ENCODE assay signal across 24 cellular contexts in genomic region chr13:107121793-107122192, GRCh38.
DNase-seq lines count a peak whose midpoint lies in the region; ATAC-seq, FAIRE-seq and TF ChIP-seq lines count a peak whose summit lies in the region.
"Had no signal": no experiment of that assay in that cellular context is flagged by ENCODE, and none has a peak within 500 bp of the region (broad histone marks: within the 10 kb centered on the region; RNA-seq: fewer than 3 reads in every experiment).

No MANE protein-coding gene starts in this region.

- peaks cover 1% of the 10 kb centered on the region for H3K4me1 ChIP-seq in right cardiac atrium (ENCODE audit: control insufficient read depth, insufficient read depth, low read length)
- H3K4me1 ChIP-seq in left ventricle myocardium inferior: peaks cover 7% of the 10 kb centered on the region
- H3K4me1 ChIP-seq in mucosa of descending colon (ENCODE audit: low read depth): peaks cover 3% of the 10 kb centered on the region
- peaks cover 0 to 5% (median 0%) of the 10 kb centered on the region in 12 donors for H3K4me1 ChIP-seq in heart left ventricle
- H3K4me1 ChIP-seq: BE2C had no signal

- H3K9me3 ChIP-seq in right cardiac atrium (ENCODE audit: control insufficient read depth, low read length) (no peaks in the 10 kb centered on the region), left ventricle myocardium inferior (replicated peaks) (no peaks in the 10 kb centered on the region), mucosa of descending colon (no peaks in the 10 kb centered on the region), heart left ventricle (no peaks in the 10 kb centered on the region)
- H3K9me3 ChIP-seq: BE2C had no signal

- intact Hi-C loops in right cardiac atrium (cut with DNase I): loop anchor here in 2 of 4 donors (10.0 kb wide), 2 partner anchors 497 to 587 kb away; partner anchors contain the start of gene EFNB2 (in 1 of the 2)
- intact Hi-C loops in left ventricle myocardium inferior (cut with micrococcal nuclease): no loop called here
- intact Hi-C loops in mucosa of descending colon (cut with DNase I, micrococcal nuclease): no loop called here
- intact Hi-C loops in heart left ventricle (cut with DNase I): loop anchor here in 9 of 10 donors (5.0 to 10.0 kb wide), 11 partner anchors 197 to 1039 kb away; partner anchors contain the start of gene EFNB2 (in 2 of the 9)

- H3K36me3 ChIP-seq in left ventricle myocardium inferior: no peaks in the 10 kb centered on the region
- H3K36me3 ChIP-seq in mucosa of descending colon (ENCODE audit: low read depth): no peaks in the 10 kb centered on the region
- H3K36me3 ChIP-seq in heart left ventricle: no peaks in the 10 kb centered on the region
- H3K36me3 ChIP-seq: BE2C had no signal

- H3K4me3 ChIP-seq in right cardiac atrium (ENCODE audit: low read length): no peak overlapping the region
- no peak overlapping the region for H3K4me3 ChIP-seq in left ventricle myocardium inferior
- H3K4me3 ChIP-seq in mucosa of descending colon: no peak overlapping the region
- no peak overlapping the region for H3K4me3 ChIP-seq in heart left ventricle

- FAIRE-seq in islet of Langerhans (lab: Jason Lieb, UNC): peak; percentile 51
- FAIRE-seq: A204.1, GM12891, GM18507 had no signal

- TF ChIP-seq CTCF in left ventricle myocardium inferior (IDR thresholded peaks at IDR 0.05; ENCODE audit: borderline replicate concordance) (no peak), mucosa of descending colon (IDR thresholded peaks at IDR 0.05) (no peak), heart left ventricle (IDR thresholded peaks at IDR 0.05) (no peak)

- WGBS in right cardiac atrium: 36% methylated on average over 1 of the region's 1 CpG
- WGBS in heart left ventricle, 4 donors: 4 to 35% (median 33%) methylated on average over 1 of the region's 1 CpG

- H3K27ac ChIP-seq in right cardiac atrium (ENCODE audit: low read length) (no peak overlapping the region), left ventricle myocardium inferior (replicated peaks) (no peak overlapping the region), heart left ventricle (no peak overlapping the region)
- H3K27ac ChIP-seq: 22Rv1 had no signal

- no peak for TF ChIP-seq POLR2A in heart left ventricle (IDR thresholded peaks at IDR 0.05)

- peak; percentile 29 to 51 for ATAC-seq in right cardiac atrium
- ATAC-seq in mucosa of descending colon: peak; percentile 39
- ATAC-seq in HG02981 (IDR thresholded peaks at IDR 0.05; ENCODE audit: unreplicated experiment): no peak
- no peak for ATAC-seq in heart left ventricle

- H3K27me3 ChIP-seq in right cardiac atrium (ENCODE audit: control insufficient read depth, insufficient read depth) (no peaks in the 10 kb centered on the region), left ventricle myocardium inferior (ENCODE audit: low read depth) (no peaks in the 10 kb centered on the region), heart left ventricle (peaks cover 0 to 6% (median 0%) of the 10 kb centered on the region in 9 donors)
- H3K27me3 ChIP-seq: BE2C had no signal

- DNase-seq in right cardiac atrium: no peak
- no peak for DNase-seq in left ventricle myocardium inferior
- peak; percentile 12 for DNase-seq in OCI-M1 (lab: John Stamatoyannopoulos, UW)
- no peak for DNase-seq in mucosa of descending colon
- no peak for DNase-seq in midbrain (lab: John Stamatoyannopoulos, UW)
- no peak for DNase-seq in heart left ventricle
- DNase-seq: AML-193; C1 segment of cervical spinal cord; Calu3; CD4-positive, alpha-beta memory T cell; COR-L47; DMS53; DMS79 treated with DMSO at 0.1 percent for 48 hours; GF-D8; GOT3; H7; HCEC 1CT had no signal

Comparison
In these comparisons a context has a peak if more than half of its experiments do, and no peak if none do; other contexts are left out.
1. ATAC-seq: peak in right cardiac atrium (2 of 2) and mucosa of descending colon (single experiment); none in HG02981 (single experiment) and heart left ventricle (0 of 4).
2. intact Hi-C loops: an anchor here in heart left ventricle (5.0 to 10.0 kb wide); none called in left ventricle myocardium inferior and mucosa of descending colon.